In the genomic region with DNA sequence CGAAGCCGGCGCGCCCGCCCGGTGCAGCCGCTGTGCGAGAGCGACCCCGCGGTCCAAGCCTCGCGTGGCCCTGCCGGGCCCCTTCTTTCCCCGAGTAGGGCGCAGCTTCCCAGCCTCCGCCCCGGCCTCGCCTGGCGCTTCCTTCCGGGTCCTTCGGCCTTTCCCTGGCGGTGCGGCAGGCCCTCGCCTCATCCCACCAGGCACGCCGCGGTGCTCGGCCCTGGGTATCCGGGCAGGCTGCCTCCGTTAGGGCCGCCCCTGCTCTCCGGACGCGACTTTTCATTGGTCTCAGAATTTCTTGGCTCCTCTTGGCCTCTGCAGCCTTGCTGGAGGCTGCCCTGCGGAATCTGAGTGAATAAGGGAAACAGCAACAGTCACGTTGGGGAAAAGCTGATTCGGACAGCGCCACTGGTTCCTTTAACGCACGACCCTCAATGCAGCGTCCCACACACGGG, we compare ENCODE assay signal across 8 cellular contexts. TPM values are rescaled to one million over a fixed set of nuclear protein-coding genes. Genes with fewer than 3 reads are reported as not detected.
A peak's percentile ranks its signal among the peaks of the same experiment; 100 is the strongest.
DNase-seq lines count a peak whose midpoint lies in the region; ATAC-seq lines count a peak whose summit lies in the region.

No MANE protein-coding gene starts in this region.

- peak overlapping the region; percentile 84 for H3K9ac ChIP-seq in mucosa of stomach (ENCODE audit: low read length)

- CTCF ChIA-PET in activated CD4-positive, alpha-beta memory T cell treated with anti-CD3 and anti-CD28 coated beads for 36 hours (lab: Charles Lee): interaction anchor here (0.8 to 3.3 kb wide), 13 partner anchors 9 to 376 kb away, joined by 3 to 17 read pairs (median 3); a partner anchor contains a TSS

- peak overlapping the region; percentile 77 for H3K4me3 Mint-ChIP-seq in activated CD4-positive, alpha-beta memory T cell treated with anti-CD3 and anti-CD28 coated beads for 36 hours

- intact Hi-C loops in activated CD4-positive, alpha-beta memory T cell treated with anti-CD3 and anti-CD28 coated beads for 36 hours (cut with micrococcal nuclease): loop anchor here (1.0 to 5.0 kb wide), 11 partner anchors 17 to 415 kb away; a partner anchor contains a TSS

- H3K27me3 ChIP-seq in mucosa of stomach (ENCODE audit: control insufficient read depth, insufficient read depth, low read length): no peaks in the 10 kb centered on the region

- no peaks in the 10 kb centered on the region for H3K9me3 ChIP-seq in mucosa of stomach (ENCODE audit: control insufficient read depth, low read length)

- DNase-seq in activated T-cell treated with anti-CD3 and anti-CD28 coated beads for 48 hours (ENCODE audit: low read depth) (peak; percentile 54), activated T-cell treated with anti-CD3 and anti-CD28 coated beads for 4 hours (no peak), MV-4-11 (lab: John Stamatoyannopoulos, UW) (peak; percentile 46), stromal cell of bone marrow (ENCODE audit: low read depth) (peak; percentile 84)
- peak; percentile 66 for DNase-seq in activated CD4-positive, alpha-beta memory T cell treated with anti-CD3 and anti-CD28 coated beads for 36 hours

- H3K27me3 Mint-ChIP-seq in activated CD4-positive, alpha-beta memory T cell treated with anti-CD3 and anti-CD28 coated beads for 36 hours: no peaks in the 10 kb centered on the region

- peak overlapping the region; percentile 90 for H3K27ac Mint-ChIP-seq in activated CD4-positive, alpha-beta memory T cell treated with anti-CD3 and anti-CD28 coated beads for 36 hours

- H3K36me3 ChIP-seq in mucosa of stomach (ENCODE audit: control insufficient read depth, insufficient read depth, low read length): peaks cover 4% of the 10 kb centered on the region

- POLR2A ChIA-PET in activated CD4-positive, alpha-beta memory T cell treated with anti-CD3 and anti-CD28 coated beads for 36 hours (lab: Charles Lee): interaction anchor here (1.0 to 3.5 kb wide), 4 partner anchors 13 to 176 kb away, joined by 3 to 45 read pairs (median 15); a partner anchor contains a TSS

- H3K9me3 Mint-ChIP-seq in activated CD4-positive, alpha-beta memory T cell treated with anti-CD3 and anti-CD28 coated beads for 36 hours: no peaks in the 10 kb centered on the region

- peak; percentile 20 for ATAC-seq in HG02623 (IDR thresholded peaks at IDR 0.05; ENCODE audit: unreplicated experiment)
- peak; percentile 20 for ATAC-seq in esophagus mucosa

- H3K4me3 ChIP-seq in mucosa of stomach (ENCODE audit: low read length): peak overlapping the region; percentile 58

- peaks cover 41% of the 10 kb centered on the region for H3K4me1 ChIP-seq in mucosa of stomach (ENCODE audit: control insufficient read depth, insufficient read depth, low read length)

- peaks cover 47% of the 10 kb centered on the region for H3K4me1 Mint-ChIP-seq in activated CD4-positive, alpha-beta memory T cell treated with anti-CD3 and anti-CD28 coated beads for 36 hours (ENCODE audit: low read depth)

- H3K36me3 Mint-ChIP-seq in activated CD4-positive, alpha-beta memory T cell treated with anti-CD3 and anti-CD28 coated beads for 36 hours: peaks cover 7% of the 10 kb centered on the region

RNA-seq across cellular contexts. Expression of a gene that starts 0.4 kb away (rescaled TPM):
- total RNA-seq in activated CD4-positive, alpha-beta memory T cell treated with anti-CD3 and anti-CD28 coated beads for 36 hours: 10 to 100 TPM; 20.2 to 21.5 TPM
- 11.0 TPM for total RNA-seq in esophagus mucosa

RNA-seq across cellular contexts. Expression of a gene that starts 57.7 kb away (rescaled TPM):
- total RNA-seq in activated CD4-positive, alpha-beta memory T cell treated with anti-CD3 and anti-CD28 coated beads for 36 hours: 10 to 100 TPM; 47.3 to 50.3 TPM
- total RNA-seq in esophagus mucosa: 59.4 TPM

RNA-seq across cellular contexts. Expression of a gene that starts 58.8 kb away (rescaled TPM):
- total RNA-seq in activated CD4-positive, alpha-beta memory T cell treated with anti-CD3 and anti-CD28 coated beads for 36 hours: not detected
- total RNA-seq in esophagus mucosa: not detected
